ENCODE assay signal across 1 cellular context in the genomic region with DNA sequence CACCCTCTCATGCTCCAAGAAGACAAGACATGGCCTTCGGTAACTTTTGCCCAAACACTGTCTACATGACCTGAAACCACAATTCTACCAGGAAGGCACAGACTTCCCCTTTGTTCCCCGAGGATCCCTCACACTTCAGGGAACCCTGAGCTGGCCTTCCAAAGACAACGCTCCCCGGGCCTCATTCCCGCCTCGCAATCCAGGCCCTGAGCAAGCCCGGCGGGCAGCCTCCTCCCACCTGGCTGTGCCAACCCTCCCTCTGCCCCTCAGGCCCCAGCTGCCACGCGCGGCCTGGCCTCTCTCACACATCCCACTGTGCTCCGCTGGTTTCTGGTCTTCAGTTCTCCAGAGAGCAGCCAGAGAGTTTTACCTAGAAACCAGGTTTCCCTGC.
TF ChIP-seq lines count a peak whose summit lies in the region.

No MANE protein-coding gene starts in this region.

TF ChIP-seq in K562, 482 proteins besides CTCF, POLR2A, EP300 and RAD21 (continued from another document):
- no peak for TF ChIP-seq TCF15 (CRISPR knock-in tag; IDR thresholded peaks at IDR 0.05)
- TF ChIP-seq HMGN3 (IDR thresholded peaks at IDR 0.05; ENCODE audit: borderline replicate concordance, extremely low read depth, insufficient read length, low read depth, low read length): peak; percentile 34
- TF ChIP-seq POLR2G (IDR thresholded peaks at IDR 0.05; ENCODE audit: low read depth, low read length): peak; percentile 48; the same call in 1 of the 2 replicates
- TF ChIP-seq SPI1 (IDR thresholded peaks at IDR 0.05; ENCODE audit: borderline replicate concordance, low read depth, low read length): peak; percentile 60; the same call in 1 of the 2 replicates
- TF ChIP-seq RBFOX2 (IDR thresholded peaks at IDR 0.05; ENCODE audit: low read depth, low read length): peak; percentile 41; the same call in 1 of the 2 replicates
- TF ChIP-seq, protein P1, sequence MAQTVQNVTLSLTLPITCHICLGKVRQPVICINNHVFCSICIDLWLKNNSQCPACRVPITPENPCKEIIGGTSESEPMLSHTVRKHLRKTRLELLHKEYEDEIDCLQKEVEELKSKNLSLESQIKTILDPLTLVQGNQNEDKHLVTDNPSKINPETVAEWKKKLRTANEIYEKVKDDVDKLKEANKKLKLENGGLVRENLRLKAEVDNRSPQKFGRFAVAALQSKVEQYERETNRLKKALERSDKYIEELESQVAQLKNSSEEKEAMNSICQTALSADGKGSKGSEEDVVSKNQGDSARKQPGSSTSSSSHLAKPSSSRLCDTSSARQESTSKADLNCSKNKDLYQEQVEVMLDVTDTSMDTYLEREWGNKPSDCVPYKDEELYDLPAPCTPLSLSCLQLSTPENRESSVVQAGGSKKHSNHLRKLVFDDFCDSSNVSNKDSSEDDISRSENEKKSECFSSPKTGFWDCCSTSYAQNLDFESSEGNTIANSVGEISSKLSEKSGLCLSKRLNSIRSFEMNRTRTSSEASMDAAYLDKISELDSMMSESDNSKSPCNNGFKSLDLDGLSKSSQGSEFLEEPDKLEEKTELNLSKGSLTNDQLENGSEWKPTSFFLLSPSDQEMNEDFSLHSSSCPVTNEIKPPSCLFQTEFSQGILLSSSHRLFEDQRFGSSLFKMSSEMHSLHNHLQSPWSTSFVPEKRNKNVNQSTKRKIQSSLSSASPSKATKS (CRISPR knock-in tag; IDR thresholded peaks at IDR 0.05): no peak
- TF ChIP-seq RBBP5 (IDR thresholded peaks at IDR 0.05; ENCODE audit: borderline replicate concordance, insufficient read depth, low read length, poor library complexity, severe bottlenecking): peak; percentile 46
TF ChIP-seq in K562: peak in this region for 6.
